ENCODE assay signal across 9 cellular contexts in genomic region chr4:38310446-38311043, GRCh38.
DNase-seq lines count a peak whose midpoint lies in the region; ATAC-seq, FAIRE-seq and TF ChIP-seq lines count a peak whose summit lies in the region.
"Had no signal": no experiment of that assay in that cellular context is flagged by ENCODE, and none has a peak within 500 bp of the region (broad histone marks: within the 10 kb centered on the region; RNA-seq: fewer than 3 reads in every experiment).

No MANE protein-coding gene starts in this region.

- no peaks in the 10 kb centered on the region for H3K36me3 Mint-ChIP-seq in CD4-positive, alpha-beta T cell (ENCODE audit: low read depth)

- POLR2A ChIA-PET in CD4-positive, alpha-beta T cell (lab: Charles Lee): interaction anchor here (0.6 to 2.0 kb wide), 11 partner anchors 9 to 385 kb away, joined by 3 to 19 read pairs (median 4); no protein-coding TSS in a partner anchor

- H3K9me2 ChIP-seq in MM.1S (replicated peaks; ENCODE audit: insufficient read depth, low read length): no peaks in the 10 kb centered on the region

- no peaks in the 10 kb centered on the region for H3K9me3 Mint-ChIP-seq in CD4-positive, alpha-beta T cell

- no peak for TF ChIP-seq POLR2A in vagina (IDR thresholded peaks at IDR 0.05)

- H4K20me1 ChIP-seq in MM.1S (ENCODE audit: insufficient read depth, low read length): no peaks in the 10 kb centered on the region

- CTCF ChIA-PET in CD4-positive, alpha-beta T cell (lab: Charles Lee): interaction anchor here (0.9 to 3.3 kb wide), 4 partner anchors 9 to 365 kb away, joined by 3 to 30 read pairs (median 4); no protein-coding TSS in a partner anchor

- peak overlapping the region; percentile 15 for H3K4me3 ChIP-seq in MM.1S (ENCODE audit: low read length)
- H3K4me3 ChIP-seq in pancreas: no peak overlapping the region
- no peak overlapping the region for H3K4me3 ChIP-seq in vagina
- H3K4me3 ChIP-seq: thoracic aorta had no signal

- peak overlapping the region; percentile 65 for H3K27ac Mint-ChIP-seq in CD4-positive, alpha-beta T cell

- peak; percentile 22 to 64 (median 40) for DNase-seq in CD4-positive, alpha-beta T cell
- DNase-seq in MM.1S: peak; percentile 98
- peak; percentile 67 for DNase-seq in activated naive CD4-positive, alpha-beta T cell treated with anti-CD3 and anti-CD28 coated beads, Interleukin-2, amount 50 U/mL, for 16 hours
- DNase-seq in stimulated activated CD4-positive, alpha-beta T cell treated with anti-CD3 and anti-CD28 coated beads, Interleukin-2, amount 100 ng/mL, for 48 hours: peak; percentile 37 to 58
- no peak for DNase-seq in pancreas
- DNase-seq in vagina (ENCODE audit: extremely low spot score in 2 of 2): no peak
- no peak for DNase-seq in Right ventricle myocardium inferior (ENCODE audit: missing footprints)

- 82 to 90% methylated on average over 4 of the region's 4 CpGs for WGBS in pancreas, 2 donors

- H2AFZ ChIP-seq in MM.1S (ENCODE audit: low read length): no peak overlapping the region

- H3F3A ChIP-seq in MM.1S (ENCODE audit: insufficient read depth, low read length): peaks cover 73% of the 10 kb centered on the region

- no peaks in the 10 kb centered on the region for H3K36me3 ChIP-seq in MM.1S (replicated peaks; ENCODE audit: insufficient read depth, low read length)
- H3K36me3 ChIP-seq in pancreas: no peaks in the 10 kb centered on the region
- H3K36me3 ChIP-seq in vagina: no peaks in the 10 kb centered on the region
- H3K36me3 ChIP-seq: thoracic aorta had no signal

- no peaks in the 10 kb centered on the region for H3K27me3 ChIP-seq in CD4-positive, alpha-beta T cell (ENCODE audit: control insufficient read depth, insufficient read depth, low read length)
- H3K27me3 ChIP-seq in MM.1S (replicated peaks; ENCODE audit: insufficient read depth, low read length) (no peaks in the 10 kb centered on the region), pancreas (no peaks in the 10 kb centered on the region), vagina (no peaks in the 10 kb centered on the region)

- H3K4me1 Mint-ChIP-seq in CD4-positive, alpha-beta T cell (ENCODE audit: low read depth): peaks cover 58% of the 10 kb centered on the region

- peak overlapping the region; percentile 62 for H3K4me3 Mint-ChIP-seq in CD4-positive, alpha-beta T cell

- peak; percentile 98 for ATAC-seq in CD4-positive, alpha-beta T cell (ENCODE audit: poor library complexity)
- ATAC-seq in GM21529 (IDR thresholded peaks at IDR 0.05; ENCODE audit: unreplicated experiment) (peak; percentile 86), pancreas (no peak), Right ventricle myocardium inferior (no peak)

- no peaks in the 10 kb centered on the region for H3K9me3 ChIP-seq in CD4-positive, alpha-beta T cell (ENCODE audit: control insufficient read depth, low read length)
- H3K9me3 ChIP-seq in MM.1S (replicated peaks; ENCODE audit: insufficient read depth, low read length): no peaks in the 10 kb centered on the region
- no peaks in the 10 kb centered on the region for H3K9me3 ChIP-seq in pancreas
- no peaks in the 10 kb centered on the region for H3K9me3 ChIP-seq in vagina
- H3K9me3 ChIP-seq: thoracic aorta had no signal

- H3K4me1 ChIP-seq in MM.1S (ENCODE audit: low read length): peaks cover 87% of the 10 kb centered on the region
- H3K4me1 ChIP-seq in pancreas: peaks cover 5 to 17% (median 6%) of the 10 kb centered on the region in 3 donors
- peaks cover 17% of the 10 kb centered on the region for H3K4me1 ChIP-seq in vagina

- intact Hi-C loops in CD4-positive, alpha-beta T cell (cut with DNase I, micrococcal nuclease): loop anchor here in 1 of 2 experiments (10.0 kb wide), 1 partner anchor 246 kb away; no protein-coding TSS in a partner anchor
- intact Hi-C loops in pancreas (cut with DNase I) (loop anchor here in 2 of 3 donors (10.0 kb wide), 2 partner anchors 126 to 226 kb away; no protein-coding TSS in a partner anchor), vagina (cut with DNase I) (no loop called here), Right ventricle myocardium inferior (cut with DNase I) (loop anchor here (10.0 kb wide), 1 partner anchor 424 kb away; no protein-coding TSS in a partner anchor)

- no peaks in the 10 kb centered on the region for H3K79me2 ChIP-seq in MM.1S (ENCODE audit: low read length)

- H3K27me3 Mint-ChIP-seq in CD4-positive, alpha-beta T cell: no peaks in the 10 kb centered on the region

- no peak for FAIRE-seq in pancreas (lab: Jason Lieb, UNC)

- H3K4me2 ChIP-seq in MM.1S (ENCODE audit: low read depth, low read length): peak overlapping the region; percentile 62

- peak overlapping the region; percentile 58 for H3K9ac ChIP-seq in MM.1S (ENCODE audit: low read length)

- peak overlapping the region; percentile 13 for H3K27ac ChIP-seq in CD4-positive, alpha-beta T cell (ENCODE audit: low read depth, low read length)
- H3K27ac ChIP-seq in MM.1S (ENCODE audit: low read length) (peak overlapping the region; percentile 91), pancreas (no peak overlapping the region), vagina (no peak overlapping the region)
- H3K27ac ChIP-seq: thoracic aorta had no signal

- TF ChIP-seq CTCF in CD4-positive, alpha-beta T cell (IDR thresholded peaks at IDR 0.05): no peak
- TF ChIP-seq CTCF in MM.1S (IDR thresholded peaks at IDR 0.05; ENCODE audit: low read length): no peak
- TF ChIP-seq CTCF in pancreas (IDR thresholded peaks at IDR 0.05): no peak
- no peak for TF ChIP-seq CTCF in vagina (IDR thresholded peaks at IDR 0.05)

Comparison
In these comparisons a context has a peak if more than half of its experiments do, and no peak if none do; other contexts are left out.
1. ATAC-seq: peak in CD4-positive, alpha-beta T cell (single experiment) and GM21529 (single experiment); none in pancreas (0 of 4) and Right ventricle myocardium inferior (single experiment).
2. DNase-seq: peak in CD4-positive, alpha-beta T cell (10 of 10), MM.1S (single experiment), activated naive CD4-positive, alpha-beta T cell treated with anti-CD3 and anti-CD28 coated beads, Interleukin-2, amount 50 U/mL, for 16 hours (single experiment) and stimulated activated CD4-positive, alpha-beta T cell treated with anti-CD3 and anti-CD28 coated beads, Interleukin-2, amount 100 ng/mL, for 48 hours (2 of 2); none in pancreas (0 of 6), vagina (0 of 2) and Right ventricle myocardium inferior (single experiment).
3. H3K27ac ChIP-seq: peak in CD4-positive, alpha-beta T cell (single experiment) and MM.1S (single experiment); none in pancreas (0 of 4) and vagina (single experiment).